ENCODE assay signal across 1 cellular context in the genomic region with DNA sequence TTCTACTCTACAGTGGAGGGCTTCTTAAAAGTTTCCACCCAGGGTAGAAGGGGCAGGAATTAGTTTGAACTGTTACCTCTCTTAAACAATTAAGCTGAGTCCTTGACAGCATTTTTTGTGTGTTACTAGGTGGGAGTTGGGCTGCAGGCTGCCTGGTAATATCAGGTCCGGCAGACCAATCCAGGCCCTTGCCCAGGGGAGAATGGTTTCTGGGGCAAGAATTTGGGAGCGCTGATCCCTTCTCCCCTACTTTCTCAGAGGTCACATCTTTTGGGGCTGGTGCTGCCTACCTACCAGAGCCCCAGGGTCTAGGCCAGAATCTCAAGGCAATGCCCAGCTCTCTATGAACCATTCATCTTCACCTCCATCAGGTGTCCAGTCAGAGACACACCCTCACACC.
TF ChIP-seq lines count a peak whose summit lies in the region.

No MANE protein-coding gene starts in this region.

TF ChIP-seq in H1, 55 proteins besides CTCF, POLR2A, EP300 and RAD21:
- TF ChIP-seq KDM1A (IDR thresholded peaks at IDR 0.05; ENCODE audit: borderline replicate concordance, low read length) (no peak), KDM5A (IDR thresholded peaks at IDR 0.05; ENCODE audit: low read length) (no peak), CBX8 (IDR thresholded peaks at IDR 0.05; ENCODE audit: borderline replicate concordance, low read depth, low read length) (no peak)
